In the genomic region with DNA sequence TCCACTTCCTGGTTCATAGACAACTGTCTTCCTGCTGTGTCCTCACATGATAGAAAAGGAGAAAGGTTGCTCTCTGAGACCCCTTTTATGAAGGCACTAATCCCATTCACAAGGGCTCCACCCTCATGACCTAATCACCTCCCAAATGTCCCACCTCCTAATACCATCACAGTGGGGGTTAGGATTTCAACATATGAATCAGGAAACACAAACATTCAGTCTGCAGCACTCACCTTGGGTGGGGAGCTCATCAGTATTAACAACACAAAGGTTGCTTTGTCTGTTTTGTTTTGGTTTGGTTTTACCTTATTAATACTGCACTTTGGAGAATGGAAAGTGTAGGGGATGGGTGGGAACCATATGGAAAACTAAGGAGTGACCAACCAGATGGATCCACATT, we compare ENCODE assay signal across 18 cellular contexts. TPM values are rescaled to one million over a fixed set of nuclear protein-coding genes. Genes with fewer than 3 reads are reported as not detected.
DNase-seq lines count a peak whose midpoint lies in the region; ATAC-seq, FAIRE-seq and TF ChIP-seq lines count a peak whose summit lies in the region.
"Had no signal": no experiment of that assay in that cellular context is flagged by ENCODE, and none has a peak within 500 bp of the region (broad histone marks: within the 10 kb centered on the region; RNA-seq: fewer than 3 reads in every experiment).

No MANE protein-coding gene starts in this region.

- H3K27me3 ChIP-seq in NT2/D1 (ENCODE audit: insufficient read depth, insufficient read length) (no peaks in the 10 kb centered on the region), foreskin keratinocyte (no peaks in the 10 kb centered on the region), prostate gland (replicated peaks; ENCODE audit: insufficient read depth) (no peaks in the 10 kb centered on the region)
- H3K27me3 ChIP-seq: colonic mucosa had no signal

- no peak overlapping the region for H3K27ac ChIP-seq in foreskin keratinocyte
- H3K27ac ChIP-seq in prostate gland: no peak overlapping the region
- H3K27ac ChIP-seq: colonic mucosa had no signal

- H3K4me1 ChIP-seq in NT2/D1 (ENCODE audit: insufficient read depth, insufficient read length) (no peaks in the 10 kb centered on the region), foreskin keratinocyte (no peaks in the 10 kb centered on the region), prostate gland (replicated peaks) (no peaks in the 10 kb centered on the region)
- H3K4me1 ChIP-seq: colonic mucosa had no signal

- peak; percentile 7 for DNase-seq in NCI-H146 (lab: John Stamatoyannopoulos, UW)
- no peak for DNase-seq in NCI-H146 treated with DMSO at 0.1 percent for 48 hours (lab: John Stamatoyannopoulos, UW; ENCODE audit: unreplicated experiment)
- no peak for DNase-seq in GM19239 (ENCODE audit: insufficient read length, low spot score)
- peak; percentile 95 for DNase-seq in NT2/D1 (ENCODE audit: low read depth, low spot score)
- DNase-seq in foreskin keratinocyte: peak; percentile 8 to 26
- DNase-seq in Right ventricle myocardium superior: no peak
- DNase-seq in prostate gland (ENCODE audit: low spot score): no peak
- DNase-seq in SW 1271 (lab: John Stamatoyannopoulos, UW): no peak
- DNase-seq: 8988T; activated CD4-positive, alpha-beta T cell treated with anti-CD3 and anti-CD28 coated beads for 36 hours; C1 segment of cervical spinal cord; colonic mucosa; DMS153; hippocampal formation; NCI-H526 treated with DMSO at 0.1 percent for 48 hours had no signal

- H3K4me3 ChIP-seq in NT2/D1 (ENCODE audit: insufficient read length, low read depth): no peak overlapping the region
- H3K4me3 ChIP-seq in prostate gland: no peak overlapping the region
- H3K4me3 ChIP-seq: colonic mucosa had no signal

- no peak overlapping the region for H3K9ac ChIP-seq in NT2/D1 (ENCODE audit: insufficient read length, low read depth)

- TF ChIP-seq CTCF in foreskin keratinocyte (conservative IDR thresholded peaks at IDR 0.05) (no peak), prostate gland (IDR thresholded peaks at IDR 0.05) (no peak)

- intact Hi-C loops in Right ventricle myocardium superior (cut with DNase I) (no loop called here), prostate gland (cut with DNase I) (loop anchor here (5.0 kb wide), 2 partner anchors 86 to 216 kb away; a partner anchor contains a TSS)

- FAIRE-seq in GM19239 (lab: Jason Lieb, UNC): peak; percentile 63

- ATAC-seq in foreskin keratinocyte (no peak), Right ventricle myocardium superior (ENCODE audit: poor library complexity) (no peak)
- ATAC-seq: activated CD4-positive, alpha-beta T cell treated with anti-CD3 and anti-CD28 coated beads for 36 hours; activated naive CD4-positive, alpha-beta T cell treated with anti-CD3 and anti-CD28 coated beads, Interleukin-2, amount 50 U/mL, for 72 hours had no signal

- H3K36me3 ChIP-seq in NT2/D1 (ENCODE audit: insufficient read depth, insufficient read length, low read length) (no peaks in the 10 kb centered on the region), prostate gland (no peaks in the 10 kb centered on the region)
- H3K36me3 ChIP-seq: colonic mucosa had no signal

- H3K9me3 ChIP-seq in NT2/D1 (ENCODE audit: insufficient read depth, low read length): peaks cover 33% of the 10 kb centered on the region
- H3K9me3 ChIP-seq in prostate gland: no peaks in the 10 kb centered on the region
- H3K9me3 ChIP-seq: colonic mucosa had no signal

- TF ChIP-seq POLR2A in prostate gland (IDR thresholded peaks at IDR 0.05): no peak

RNA-seq across cellular contexts. Expression of a gene that starts 10.5 kb away (rescaled TPM):
- total RNA-seq in foreskin keratinocyte: 0.75 and 1.3 TPM in 2 replicates
- 1.1 TPM in 2 replicates for polyA plus RNA-seq in foreskin keratinocyte
- total RNA-seq in Right ventricle myocardium superior: not detected
- total RNA-seq in prostate gland: under 1 TPM in 1 of 2 donors, not detected in 1; 0.41 TPM
- total RNA-seq: fibroblast of villous mesenchyme, H4 had no signal

Comparison
In these comparisons a context has a peak if more than half of its experiments do, and no peak if none do; other contexts are left out.
1. DNase-seq: peak in NCI-H146 (single experiment), NT2/D1 (single experiment) and foreskin keratinocyte (2 of 2); none in NCI-H146 treated with DMSO at 0.1 percent for 48 hours (single experiment), GM19239 (single experiment), Right ventricle myocardium superior (single experiment), prostate gland (single experiment) and SW 1271 (0 of 2).